ENCODE assay signal across 8 cellular contexts in genomic region chr17:66964930-66965800, GRCh38. TPM values are rescaled to one million over a fixed set of nuclear protein-coding genes. Genes with fewer than 3 reads are reported as not detected.
A peak's percentile ranks its signal among the peaks of the same experiment; 100 is the strongest.
DNase-seq lines count a peak whose midpoint lies in the region; ATAC-seq, FAIRE-seq and TF ChIP-seq lines count a peak whose summit lies in the region.

No MANE protein-coding gene starts in this region.

- no peak overlapping the region for H2AK5ac ChIP-seq in neuronal stem cell (ENCODE audit: low read depth, low read length)

- no peak for FAIRE-seq in RCC 7860 (lab: Jason Lieb, UNC)

- H2AFZ ChIP-seq in neuronal stem cell (ENCODE audit: low read length), result peak overlapping the region; percentile 99

- ATAC-seq in T-cell (replicated peaks in 1 of 4), result peak in 3 of 4 experiments; percentile 15 to 28 (median 26)

- H2BK12ac ChIP-seq in neuronal stem cell (ENCODE audit: low read length), result peak overlapping the region; percentile 65

- H3K27me3 ChIP-seq in endodermal cell (ENCODE audit: control insufficient read depth, insufficient read depth, low read length, poor library complexity, severe bottlenecking) (peaks cover 79% of the 10 kb centered on the region), neuronal stem cell (ENCODE audit: control insufficient read depth in 3 of 3, insufficient read depth in 3 of 3, low read depth in 1 of 3, low read length in 3 of 3) (peaks cover 3 to 55% (median 8%) of the 10 kb centered on the region in 3 experiments)

- H3K4me1 ChIP-seq in endodermal cell (ENCODE audit: control insufficient read depth, insufficient read depth, low read length) (no peaks in the 10 kb centered on the region), neuronal stem cell (ENCODE audit: control insufficient read depth in 2 of 2, insufficient read depth in 1 of 2, low read depth in 1 of 2, low read length in 2 of 2) (peaks cover 14 to 18% of the 10 kb centered on the region in 2 donors)

- H4K91ac ChIP-seq in neuronal stem cell (ENCODE audit: low read depth, low read length, poor library complexity), result no peak overlapping the region

- peaks cover 10 to 22% (median 14%) of the 10 kb centered on the region in 3 donors for H3K4me1 Mint-ChIP-seq in T-cell
- H3K4me1 Mint-ChIP-seq in endodermal cell, result peaks cover 10% of the 10 kb centered on the region

- H3K23ac ChIP-seq in neuronal stem cell (ENCODE audit: low read depth, low read length, poor library complexity), result peak overlapping the region; percentile 90

- H3K79me1 ChIP-seq in neuronal stem cell (ENCODE audit: low read depth, low read length), result no peaks in the 10 kb centered on the region

- 1% methylated on average over 14 to 85 of the region's 92 CpGs for WGBS in endodermal cell (ENCODE audit: insufficient coverage in 1 of 2, insufficient read length in 1 of 2), 2 experiments
- no CpG with 5 or more reads among the region's 92 CpGs for WGBS in neuronal stem cell (ENCODE audit: extremely low coverage in 2 of 2, insufficient read length in 2 of 2, insufficient replicate concordance in 1 of 2), 2 donors

- H3K18ac ChIP-seq in neuronal stem cell (ENCODE audit: low read length), result peak overlapping the region; percentile 95

- peak overlapping the region; percentile 44 for H2BK5ac ChIP-seq in neuronal stem cell (ENCODE audit: low read length)

- no peak overlapping the region for H4K8ac ChIP-seq in neuronal stem cell (ENCODE audit: low read depth, low read length)

- H3K4me3 Mint-ChIP-seq in T-cell (peak overlapping the region; percentile 54 to 67 (median 65)), endodermal cell (peak overlapping the region; percentile 56)

- H3K9me3 ChIP-seq in endodermal cell (ENCODE audit: control insufficient read depth, low read length) (no peaks in the 10 kb centered on the region), neuronal stem cell (replicated peaks in 1 of 2; ENCODE audit: control insufficient read depth in 2 of 2, insufficient read depth in 1 of 2, low read depth in 1 of 2, low read length in 2 of 2) (no peaks in the 10 kb centered on the region)

- no peaks in the 10 kb centered on the region for H3K9me3 Mint-ChIP-seq in T-cell
- no peaks in the 10 kb centered on the region for H3K9me3 Mint-ChIP-seq in endodermal cell

- no peak overlapping the region for H3K14ac ChIP-seq in neuronal stem cell (ENCODE audit: low read length)

- H3K27ac Mint-ChIP-seq in T-cell (no peak overlapping the region), endodermal cell (no peak overlapping the region)

- H3K4me3 ChIP-seq in endodermal cell (ENCODE audit: low read length) (peak overlapping the region; percentile 76), neuronal stem cell (ENCODE audit: low read length in 2 of 2) (peak overlapping the region; percentile 93 to 99)

- H3K27me3 Mint-ChIP-seq in T-cell (peaks cover 64 to 69% of the 10 kb centered on the region in 2 donors), endodermal cell (ENCODE audit: insufficient read depth) (peaks cover 83% of the 10 kb centered on the region)

- no peak overlapping the region for H3K4ac ChIP-seq in neuronal stem cell (ENCODE audit: low read length)

- DNase-seq in NCI-H82 (lab: John Stamatoyannopoulos, UW), result peak; percentile 61
- no peak for DNase-seq in NCI-H82 treated with DMSO at 0.1 percent for 48 hours (lab: John Stamatoyannopoulos, UW; ENCODE audit: unreplicated experiment)
- peak in 2 of 34 experiments; percentile 2 to 5 for DNase-seq in T-cell
- DNase-seq in endodermal cell, result peak; percentile 93
- DNase-seq in neuronal stem cell (ENCODE audit: low spot score), result no peak
- no peak for DNase-seq in AML-193 (lab: John Stamatoyannopoulos, UW)
- DNase-seq in RCC 7860 (ENCODE audit: low spot score), result no peak
- DNase-seq in H4 (ENCODE audit: low spot score), result no peak

- H2BK15ac ChIP-seq in neuronal stem cell (ENCODE audit: low read length), result peak overlapping the region; percentile 56

- no peaks in the 10 kb centered on the region for H3K36me3 ChIP-seq in endodermal cell (ENCODE audit: control insufficient read depth, insufficient read depth, low read length)
- peaks cover 0 to 26% of the 10 kb centered on the region in 2 donors for H3K36me3 ChIP-seq in neuronal stem cell (replicated peaks in 1 of 2; ENCODE audit: control insufficient read depth in 2 of 2, insufficient read depth in 2 of 2, low read length in 2 of 2)

- H2BK120ac ChIP-seq in neuronal stem cell (ENCODE audit: low read depth, low read length), result no peak overlapping the region

- no peaks in the 10 kb centered on the region for H3K36me3 Mint-ChIP-seq in T-cell
- H3K36me3 Mint-ChIP-seq in endodermal cell (ENCODE audit: low read depth), result no peaks in the 10 kb centered on the region

- peak overlapping the region; percentile 93 for H3K27ac ChIP-seq in endodermal cell (ENCODE audit: low read depth, low read length)
- no peak overlapping the region for H3K27ac ChIP-seq in neuronal stem cell (replicated peaks; ENCODE audit: low read length)

- no peak for TF ChIP-seq CTCF in endodermal cell (conservative IDR thresholded peaks at IDR 0.05)

- H3K4me2 ChIP-seq in neuronal stem cell (ENCODE audit: insufficient read depth, low read length, poor library complexity, severe bottlenecking), result peak overlapping the region; percentile 99

- POLR2A ChIA-PET in T-cell (lab: Charles Lee), result no interaction called here

- H3K9ac ChIP-seq in endodermal cell (ENCODE audit: extremely low read depth, low read length, poor library complexity, severe bottlenecking) (no peak overlapping the region), neuronal stem cell (ENCODE audit: low read depth, low read length, poor library complexity) (peak overlapping the region; percentile 92)

- CTCF ChIA-PET in T-cell (lab: Charles Lee), result no interaction called here

RNA-seq across cellular contexts. Expression of gene CACNG4, which starts 0.7 kb away (rescaled TPM):
- total RNA-seq in T-cell (under 1 TPM in 3 of 5 donors, not detected in 2; 0.06 to 0.20 (median 0.13) TPM), endodermal cell (1 to 10 TPM in 1 of 2 donors, under 1 TPM in 1; 0.22 to 1.3 TPM)
- 40.5 TPM for polyA plus RNA-seq in endodermal cell (2013, experiment 1 of 2)
- 38.6 TPM for polyA plus RNA-seq in endodermal cell (2013, experiment 2 of 2)
- polyA plus RNA-seq in neuronal stem cell (2013, experiment 1 of 2), result 8.3 TPM
- polyA plus RNA-seq in neuronal stem cell (2013, experiment 2 of 2), result 8.6 TPM
- 2.3 and 2.4 TPM in 2 replicates for total RNA-seq in H4 (2014; rRNA removed; shearing (Covaris generic))

Comparison
In these comparisons a context has a peak if more than half of its experiments do, and no peak if none do; other contexts are left out.
1. DNase-seq: peak in NCI-H82 (single experiment) and endodermal cell (single experiment); none in NCI-H82 treated with DMSO at 0.1 percent for 48 hours (single experiment), neuronal stem cell (single experiment), AML-193 (0 of 2), RCC 7860 (single experiment) and H4 (single experiment).